Comparison of ENCODE assay signal across 9 cellular contexts in the genomic region with DNA sequence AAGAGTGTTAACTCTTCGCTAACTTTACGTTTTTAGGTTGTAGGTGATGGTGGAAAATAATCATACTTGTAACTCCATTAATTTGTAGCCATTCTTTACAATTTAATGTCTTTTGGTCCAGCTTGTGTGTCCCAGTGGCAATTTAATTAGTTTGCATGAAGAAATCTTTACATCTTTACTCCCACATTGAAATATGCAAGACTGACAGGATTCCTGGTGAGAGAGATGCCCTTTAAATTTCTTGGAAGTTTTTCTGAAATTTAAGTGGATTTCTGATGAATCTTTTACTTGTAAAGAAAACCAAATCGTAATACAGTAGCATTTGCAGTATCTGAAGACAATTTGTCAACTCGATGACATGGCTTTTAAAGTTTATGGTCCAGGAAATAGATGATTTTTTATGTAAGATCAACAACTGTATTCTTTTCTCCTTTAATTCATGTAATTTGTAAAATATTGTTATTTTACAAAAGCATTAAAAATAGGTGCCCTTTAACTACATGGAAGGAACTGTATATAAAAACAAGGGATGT. TPM values are rescaled to one million over a fixed set of nuclear protein-coding genes. Genes with fewer than 3 reads are reported as not detected.
A peak's percentile ranks its signal among the peaks of the same experiment; 100 is the strongest.
DNase-seq lines count a peak whose midpoint lies in the region; ATAC-seq, FAIRE-seq and TF ChIP-seq lines count a peak whose summit lies in the region.
"Had no signal": no experiment of that assay in that cellular context is flagged by ENCODE, and none has a peak within 500 bp of the region (broad histone marks: within the 10 kb centered on the region; RNA-seq: fewer than 3 reads in every experiment).

No MANE protein-coding gene starts in this region.

- no peak for TF ChIP-seq POLR2A in HepG2 (IDR thresholded peaks at IDR 0.05; ENCODE audit: insufficient read depth in 1 of 2, low read depth in 2 of 2, low read length in 2 of 2)

- intact Hi-C loops in HepG2 (cut with micrococcal nuclease; ENCODE audit: unreplicated experiment): loop anchor here (5.0 kb wide), 2 partner anchors 179 to 219 kb away; no protein-coding TSS in a partner anchor
- intact Hi-C loops in head of caudate nucleus (cut with DNase I): loop anchor here (5.0 to 10.0 kb wide), 2 partner anchors 104 to 196 kb away; a partner anchor contains a TSS

- no peaks in the 10 kb centered on the region for H3K27me3 ChIP-seq in astrocyte (ENCODE audit: insufficient read depth, low read length)
- no peaks in the 10 kb centered on the region; a peak in 1 of 5 replicates for H3K27me3 ChIP-seq in HepG2 (ENCODE audit: control insufficient read depth in 1 of 2, insufficient read depth in 2 of 2, low read length in 2 of 2)
- no peaks in the 10 kb centered on the region for H3K27me3 ChIP-seq in thoracic aorta (replicated peaks; ENCODE audit: insufficient read depth)

- H3K9me3 ChIP-seq in astrocyte (ENCODE audit: insufficient read depth, low read depth, low read length) (no peaks in the 10 kb centered on the region), HepG2 (ENCODE audit: low read length) (no peaks in the 10 kb centered on the region), thoracic aorta (no peaks in the 10 kb centered on the region)

- peak overlapping the region; percentile 95 for H3K4me2 ChIP-seq in astrocyte (ENCODE audit: low read length)
- peak overlapping the region; percentile 68 for H3K4me2 ChIP-seq in HepG2 (ENCODE audit: low read depth, low read length)

- H3K36me3 Mint-ChIP-seq in activated CD8-positive, alpha-beta memory T cell treated with anti-CD3 and anti-CD28 coated beads, Interleukin-2, amount 10 ng/mL, durations not matched to agents 7 days and 5 days: peaks cover 3% of the 10 kb centered on the region
- no peaks in the 10 kb centered on the region for H3K36me3 Mint-ChIP-seq in astrocyte (ENCODE audit: low read depth, unreplicated experiment)

- in situ Hi-C loops in HepG2 (cut with HindIII; ENCODE audit: extremely low pct_ligation_motif_present, low pct_unique_long_range_greater_than_20kb): loop anchor here (5.0 to 10.0 kb wide), 3 partner anchors 84 to 266 kb away; no protein-coding TSS in a partner anchor

- H3K4me1 ChIP-seq in astrocyte (ENCODE audit: insufficient read depth, low read length) (peaks cover 17% of the 10 kb centered on the region), HepG2 (ENCODE audit: insufficient read depth, low read length) (peaks cover 33% of the 10 kb centered on the region), thoracic aorta (ENCODE audit: control insufficient read depth in 1 of 2, low read depth in 2 of 2) (peaks cover 16 to 52% of the 10 kb centered on the region in 2 donors)

- H4K20me1 ChIP-seq in astrocyte (ENCODE audit: insufficient read depth, low read length) (peaks cover 13% of the 10 kb centered on the region), HepG2 (ENCODE audit: insufficient read depth, low read length) (peaks cover 15% of the 10 kb centered on the region)

- H3K4me3 ChIP-seq in astrocyte (ENCODE audit: insufficient read depth, low read depth, low read length): peak overlapping the region; percentile 71
- H3K4me3 ChIP-seq in HepG2 (replicated peaks in 1 of 3; ENCODE audit: insufficient read depth in 1 of 3, low read depth in 2 of 3, low read length in 3 of 3): peak overlapping the region; percentile 72 to 86 (median 78)
- peak overlapping the region; percentile 85 for H3K4me3 ChIP-seq in thoracic aorta

- TF ChIP-seq EP300 in HepG2 (IDR thresholded peaks at IDR 0.05; ENCODE audit: low read depth in 2 of 2, low read length in 2 of 2): no peak
- TF ChIP-seq EP300 in HepG2 (CRISPR knock-in tag; IDR thresholded peaks at IDR 0.05; ENCODE audit: borderline replicate concordance): no peak

- CTCF ChIA-PET in activated CD8-positive, alpha-beta memory T cell treated with anti-CD3 and anti-CD28 coated beads, Interleukin-2, amount 10 ng/mL, durations not matched to agents 7 days and 5 days (lab: Charles Lee): interaction anchor here (4.2 to 5.6 kb wide), 2 partner anchors 239 to 262 kb away, joined by 58 to 67 read pairs; no protein-coding TSS in a partner anchor
- CTCF ChIA-PET in HepG2 (lab: Yijun Ruan, JAX; ENCODE audit: low intra/inter-chr PET ratio, low total read pairs): no interaction called here

- no peak for ATAC-seq in activated CD8-positive, alpha-beta memory T cell treated with anti-CD3 and anti-CD28 coated beads, Interleukin-2, amount 10 ng/mL, durations not matched to agents 7 days and 5 days
- no peak for ATAC-seq in HepG2
- ATAC-seq in thoracic aorta (ENCODE audit: insufficient number of reproducible peaks, low FRiP score, low read depth): no peak
- no peak for ATAC-seq in HG03520 (IDR thresholded peaks at IDR 0.05; ENCODE audit: unreplicated experiment)

- peak overlapping the region; percentile 81 for H3K4me3 Mint-ChIP-seq in activated CD8-positive, alpha-beta memory T cell treated with anti-CD3 and anti-CD28 coated beads, Interleukin-2, amount 10 ng/mL, durations not matched to agents 7 days and 5 days
- peak overlapping the region; percentile 90 for H3K4me3 Mint-ChIP-seq in astrocyte (ENCODE audit: unreplicated experiment)

- H3K4me1 Mint-ChIP-seq in activated CD8-positive, alpha-beta memory T cell treated with anti-CD3 and anti-CD28 coated beads, Interleukin-2, amount 10 ng/mL, durations not matched to agents 7 days and 5 days: peaks cover 39% of the 10 kb centered on the region
- H3K4me1 Mint-ChIP-seq in astrocyte (ENCODE audit: low read depth, unreplicated experiment): peaks cover 24% of the 10 kb centered on the region

- H3K9ac ChIP-seq in astrocyte (ENCODE audit: low read length) (peak overlapping the region; percentile 74), HepG2 (ENCODE audit: insufficient read depth, low read depth, low read length) (peak overlapping the region; percentile 81)

- no peaks in the 10 kb centered on the region for H3K27me3 Mint-ChIP-seq in activated CD8-positive, alpha-beta memory T cell treated with anti-CD3 and anti-CD28 coated beads, Interleukin-2, amount 10 ng/mL, durations not matched to agents 7 days and 5 days
- H3K27me3 Mint-ChIP-seq in astrocyte (ENCODE audit: low read depth, unreplicated experiment): no peaks in the 10 kb centered on the region

- H3K27ac Mint-ChIP-seq in activated CD8-positive, alpha-beta memory T cell treated with anti-CD3 and anti-CD28 coated beads, Interleukin-2, amount 10 ng/mL, durations not matched to agents 7 days and 5 days: no peak overlapping the region
- no peak overlapping the region for H3K27ac Mint-ChIP-seq in astrocyte (ENCODE audit: unreplicated experiment)

- BruUV-seq in HepG2 (replicated peaks; lab: Mats Ljungman, UMichigan): TSS peak; percentile 37

- WGBS in HepG2 (ENCODE audit: low lambda C conversion rate): 4% methylated on average over 4 of the region's 4 CpGs

- H3K79me2 ChIP-seq in astrocyte (ENCODE audit: insufficient read depth, low read length) (peaks cover 72% of the 10 kb centered on the region), HepG2 (ENCODE audit: insufficient read depth, low read length) (peaks cover 74% of the 10 kb centered on the region)

- TF ChIP-seq CTCF in astrocyte (IDR thresholded peaks at IDR 0.05; ENCODE audit: insufficient read depth, low read depth, low read length) (no peak), HepG2 (CRISPR knock-in tag; IDR thresholded peaks at IDR 0.05) (no peak), thoracic aorta (IDR thresholded peaks at IDR 0.05) (no peak)

- POLR2A ChIA-PET in HepG2 (lab: Yijun Ruan, JAX): interaction anchor here (4.1 kb wide), 1 partner anchor 23 kb away, joined by 34 read pairs; no protein-coding TSS in a partner anchor

- no peaks in the 10 kb centered on the region for H3K9me3 Mint-ChIP-seq in activated CD8-positive, alpha-beta memory T cell treated with anti-CD3 and anti-CD28 coated beads, Interleukin-2, amount 10 ng/mL, durations not matched to agents 7 days and 5 days (ENCODE audit: low read depth)
- H3K9me3 Mint-ChIP-seq in astrocyte (ENCODE audit: unreplicated experiment): no peaks in the 10 kb centered on the region

- DNase-seq in activated CD8-positive, alpha-beta memory T cell treated with anti-CD3 and anti-CD28 coated beads, Interleukin-2, amount 10 ng/mL, durations not matched to agents 7 days and 5 days: no peak
- DNase-seq in activated CD8-positive, alpha-beta memory T cell treated with anti-CD3 and anti-CD28 coated beads for 24 hours: no peak
- DNase-seq in astrocyte (ENCODE audit: low read depth) (peak; percentile 14), HepG2 (ENCODE audit: low spot score) (no peak), thoracic aorta (ENCODE audit: low spot score) (no peak), head of caudate nucleus (no peak), GDM1 (lab: John Stamatoyannopoulos, UW) (no peak)
- DNase-seq: activated effector memory CD4-positive, alpha-beta T cell treated with Interleukin-2 at 50 U/mL for 16 hours had no signal

- FAIRE-seq in astrocyte (lab: Jason Lieb, UNC) (no peak), HepG2 (lab: Jason Lieb, UNC) (no peak)

- no peak overlapping the region for H3K27ac ChIP-seq in astrocyte (ENCODE audit: low read depth, low read length)
- peak overlapping the region; percentile 53 for H3K27ac ChIP-seq in HepG2 (ENCODE audit: extremely low read length, insufficient read depth, low read length)
- no peak overlapping the region for H3K27ac ChIP-seq in thoracic aorta

- no peak overlapping the region for H2AFZ ChIP-seq in astrocyte (ENCODE audit: low read depth, low read length)
- H2AFZ ChIP-seq in HepG2 (ENCODE audit: low read length): no peak overlapping the region

- H3K36me3 ChIP-seq in astrocyte (ENCODE audit: insufficient read depth, low read length): no peaks in the 10 kb centered on the region
- H3K36me3 ChIP-seq in HepG2 (replicated peaks in 1 of 2; ENCODE audit: control insufficient read depth in 1 of 2, insufficient read depth in 2 of 2, low read length in 2 of 2): no peaks in the 10 kb centered on the region
- H3K36me3 ChIP-seq in thoracic aorta: no peaks in the 10 kb centered on the region

- TF ChIP-seq RAD21 in HepG2 (CRISPR knock-in tag; IDR thresholded peaks at IDR 0.05): no peak

RNA-seq across cellular contexts. Expression of a gene that starts 3.0 kb away (rescaled TPM):
- 10 to 100 TPM in 1 of 2 experiments, 1 to 10 TPM in 1; 9.8 to 18.3 TPM for total RNA-seq in activated CD8-positive, alpha-beta memory T cell treated with anti-CD3 and anti-CD28 coated beads, Interleukin-2, amount 10 ng/mL, durations not matched to agents 7 days and 5 days
- total RNA-seq in astrocyte: 11.2 and 13.3 TPM in 2 replicates
- 18.5 and 19.8 TPM in 2 replicates for total RNA-seq in HepG2 (2016; rRNA removed; fragmentation: Illumina TruSeq; extraction: Trizol)
- total RNA-seq in HepG2 (2016; cell fraction: cytosol; rRNA removed; fragmentation: Illumina TruSeq; extraction: Trizol; ENCODE audit: low read depth): 8.5 and 10.8 TPM in 2 replicates
- 16.7 and 17.3 TPM in 2 replicates for total RNA-seq in HepG2 (2016; cell fraction: insoluble cytoplasmic fraction; rRNA removed; fragmentation: Illumina TruSeq; extraction: Trizol)
- 8.5 and 10.8 TPM in 2 replicates for total RNA-seq in HepG2 (2016; cell fraction: membrane; rRNA removed; fragmentation: Illumina TruSeq; extraction: Trizol)
- 29.4 and 39.2 TPM in 2 replicates for total RNA-seq in HepG2 (2016; cell fraction: nucleus; rRNA removed; fragmentation: Illumina TruSeq; extraction: Trizol)
- 9.2 and 9.8 TPM in 2 replicates for polyA plus RNA-seq in HepG2 (2011; rRNA removed)
- 7.0 and 7.7 TPM in 2 replicates for polyA plus RNA-seq in HepG2 (2011; cell fraction: cytosol; rRNA removed)
- polyA plus RNA-seq in HepG2 (2011; cell fraction: nucleus; rRNA removed): 11.5 and 13.7 TPM in 2 replicates
- polyA plus RNA-seq in HepG2 (2012): 9.2 and 15.8 TPM in 2 replicates
- 0.60 and 0.61 TPM in 2 replicates for polyA plus RNA-seq in HepG2 (2016; cell fraction: cytosol; fragmentation: Illumina TruSeq; extraction: Trizol; ENCODE audit: low read depth)
- polyA plus RNA-seq in HepG2 (2016; cell fraction: insoluble cytoplasmic fraction; fragmentation: Illumina TruSeq; extraction: Trizol; ENCODE audit: low read depth): 13.0 and 17.3 TPM in 2 replicates
- 2.3 and 2.5 TPM in 2 replicates for polyA plus RNA-seq in HepG2 (2016; cell fraction: membrane; fragmentation: Illumina TruSeq; extraction: Trizol; ENCODE audit: low read depth)
- polyA plus RNA-seq in HepG2 (2016; cell fraction: nucleus; fragmentation: Illumina TruSeq; extraction: Trizol; ENCODE audit: insufficient read depth, low read depth): 17.6 and 19.5 TPM in 2 replicates
- polyA minus RNA-seq in HepG2 (2011; rRNA and poly(A)+ RNA removed; ENCODE audit: low replicate concordance): 17.9 and 28.2 TPM in 2 replicates
- 24.3 and 29.5 TPM in 2 replicates for polyA minus RNA-seq in HepG2 (2011; cell fraction: cytosol; rRNA and poly(A)+ RNA removed)
- 61.7 and 84.3 TPM in 2 replicates for polyA minus RNA-seq in HepG2 (2011; cell fraction: nucleus; rRNA and poly(A)+ RNA removed)
- 10 to 100 TPM in 1 of 2 donors, 1 to 10 TPM in 1; 8.1 to 11.6 TPM for total RNA-seq in thoracic aorta
